ENCODE assay signal across 8 cellular contexts in genomic region chr6:79868098-79868722, GRCh38.
A peak's percentile ranks its signal among the peaks of the same experiment; 100 is the strongest.
DNase-seq lines count a peak whose midpoint lies in the region; ATAC-seq, FAIRE-seq and TF ChIP-seq lines count a peak whose summit lies in the region.

No MANE protein-coding gene starts in this region.

- ATAC-seq in HG03159 (IDR thresholded peaks at IDR 0.05; ENCODE audit: unreplicated experiment) (peak; percentile 41), foreskin keratinocyte (no peak), pancreas (peak; percentile 44 to 74 (median 66)), GM21737 (IDR thresholded peaks at IDR 0.05; ENCODE audit: unreplicated experiment) (no peak)

- H3K4me1 ChIP-seq in foreskin keratinocyte (peaks cover 4% of the 10 kb centered on the region), pancreas (peaks cover 14 to 43% (median 31%) of the 10 kb centered on the region in 3 donors)

- DNase-seq in stimulated activated CD4-positive, alpha-beta T cell treated with anti-CD3 and anti-CD28 coated beads, Interleukin-15, amount 100 ng/mL, for 24 hours: peak; percentile 27
- DNase-seq in stimulated activated CD4-positive, alpha-beta T cell treated with anti-CD3 and anti-CD28 coated beads, Interleukin-12 subunit alpha, Interleukin-12 subunit beta, amount 100 ng/mL, for 4 hours: no peak
- DNase-seq in NCI-H2196 treated with DMSO at 0.1 percent for 48 hours (lab: John Stamatoyannopoulos, UW; ENCODE audit: unreplicated experiment) (peak; percentile 41), foreskin keratinocyte (peak in 1 of 2 donors; percentile 55), pancreas (peak in 3 of 6 donors; percentile 37 to 54 (median 47))

- H3K9me3 ChIP-seq in pancreas: no peaks in the 10 kb centered on the region

- WGBS in pancreas, 2 donors: 18 to 21% methylated on average over 12 of the region's 12 CpGs

- peak overlapping the region; percentile 50 for H3K4me3 ChIP-seq in WI38 (ENCODE audit: low read depth, low read length)
- no peak overlapping the region for H3K4me3 ChIP-seq in pancreas

- TF ChIP-seq CTCF in WI38 (IDR thresholded peaks at IDR 0.05; ENCODE audit: low read depth, low read length) (peak; percentile 48), foreskin keratinocyte (conservative IDR thresholded peaks at IDR 0.05) (peak; percentile 78), pancreas (IDR thresholded peaks at IDR 0.05) (peak; percentile 19 to 54 (median 46))

- H3K27ac ChIP-seq in foreskin keratinocyte (no peak overlapping the region), pancreas (peak overlapping the region in 2 of 4 donors; percentile 8 to 22)

- no peaks in the 10 kb centered on the region for H3K27me3 ChIP-seq in foreskin keratinocyte
- no peaks in the 10 kb centered on the region for H3K27me3 ChIP-seq in pancreas

- intact Hi-C loops in pancreas (cut with DNase I): loop anchor here in 2 of 3 donors (5.0 to 10.0 kb wide), 2 partner anchors 86 to 93 kb away; no protein-coding TSS in a partner anchor

- no peaks in the 10 kb centered on the region for H3K36me3 ChIP-seq in pancreas

- peak; percentile 84 for FAIRE-seq in pancreas (lab: Jason Lieb, UNC)

Comparison
In these comparisons a context has a peak if more than half of its experiments do, and no peak if none do; other contexts are left out.
1. ATAC-seq: peak in HG03159 (single experiment) and pancreas (4 of 4); none in foreskin keratinocyte (single experiment) and GM21737 (single experiment).
2. Peak in every context shown above with its lines, with median percentiles within 50 percentile points of each other: CTCF ChIP-seq.